ENCODE assay signal across 16 cellular contexts in the genomic region with DNA sequence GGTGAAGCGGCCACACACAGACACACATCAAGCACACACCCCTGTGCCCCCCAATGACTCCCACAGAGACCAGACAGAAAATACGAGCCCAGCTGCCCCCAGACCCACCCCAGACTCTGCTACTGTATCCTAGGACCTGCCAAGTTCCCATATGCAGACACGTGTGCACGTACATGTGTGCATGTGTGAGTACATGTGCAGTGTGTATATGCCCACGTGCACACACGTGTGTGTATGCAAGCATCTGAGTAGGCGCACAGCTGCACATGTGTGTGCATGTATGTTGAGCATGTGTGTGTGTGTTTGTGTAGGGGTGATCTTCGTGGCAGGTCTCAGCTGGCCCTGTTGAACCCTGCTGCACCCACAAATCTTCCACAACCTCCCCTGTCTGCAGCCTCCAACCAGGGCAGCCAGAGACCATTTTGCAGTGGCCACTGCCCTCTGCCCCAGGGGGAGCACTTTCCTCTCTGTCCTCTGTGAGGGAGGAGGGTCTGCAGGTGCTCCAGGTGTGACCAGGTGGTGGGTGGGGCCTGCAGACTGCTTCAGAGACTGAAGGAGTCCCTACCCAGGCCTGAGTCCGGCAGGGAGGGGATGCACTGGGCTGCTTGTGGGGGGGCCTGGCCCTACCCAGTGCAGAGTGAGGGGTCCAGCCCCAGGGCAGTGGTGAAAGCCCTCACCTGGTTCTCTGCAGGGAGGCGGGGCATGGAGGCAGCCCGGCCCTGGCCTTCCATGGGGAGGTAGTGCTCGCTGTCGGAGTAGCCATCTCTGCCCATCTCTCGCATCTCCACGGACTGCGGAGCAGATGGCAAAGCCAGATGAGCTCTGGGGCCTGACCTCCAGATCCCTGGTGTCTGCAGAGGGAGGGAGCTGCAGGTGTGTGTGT.
DNase-seq lines count a peak whose midpoint lies in the region; ATAC-seq and TF ChIP-seq lines count a peak whose summit lies in the region.
"Had no signal": no experiment of that assay in that cellular context is flagged by ENCODE, and none has a peak within 500 bp of the region (broad histone marks: within the 10 kb centered on the region; RNA-seq: fewer than 3 reads in every experiment).

No MANE protein-coding gene starts in this region.

- no peaks in the 10 kb centered on the region for H3K36me3 Mint-ChIP-seq in endothelial cell (ENCODE audit: low read depth, unreplicated experiment)
- H3K36me3 Mint-ChIP-seq in stimulated activated memory B cell treated with anti-CD40 and anti-IgM and Interleukin-4, amounts not matched to agents 10 μg/mL and 1 μg/mL and 100 μg/mL, for 72 hours, result no peaks in the 10 kb centered on the region
- H3K36me3 Mint-ChIP-seq: CD4-positive, CD25-positive, alpha-beta regulatory T cell had no signal

- no peaks in the 10 kb centered on the region for H3K4me1 Mint-ChIP-seq in endothelial cell (ENCODE audit: unreplicated experiment)
- peaks cover 65% of the 10 kb centered on the region for H3K4me1 Mint-ChIP-seq in stimulated activated memory B cell treated with anti-CD40 and anti-IgM and Interleukin-4, amounts not matched to agents 10 μg/mL and 1 μg/mL and 100 μg/mL, for 72 hours

- no peaks in the 10 kb centered on the region for H3K36me3 ChIP-seq in OCI-LY3 (replicated peaks; ENCODE audit: low read depth, low read length)
- H3K36me3 ChIP-seq: SJCRH30 had no signal

- H3K27ac Mint-ChIP-seq in endothelial cell (ENCODE audit: unreplicated experiment), result peak overlapping the region; percentile 30
- peak overlapping the region; percentile 96 for H3K27ac Mint-ChIP-seq in stimulated activated memory B cell treated with anti-CD40 and anti-IgM and Interleukin-4, amounts not matched to agents 10 μg/mL and 1 μg/mL and 100 μg/mL, for 72 hours

- H4K20me1 ChIP-seq in OCI-LY3 (ENCODE audit: insufficient read depth, low read length), result no peaks in the 10 kb centered on the region

- DNase-seq in Right ventricle myocardium inferior (ENCODE audit: missing footprints), result peak; percentile 65
- DNase-seq in Right ventricle myocardium superior, result no peak
- no peak for DNase-seq in endothelial cell (ENCODE audit: low spot score)
- no peak for DNase-seq in NCI-H226
- no peak for DNase-seq in NCI-H446 treated with DMSO at 0.1 percent for 48 hours (lab: John Stamatoyannopoulos, UW)
- DNase-seq: CD4-positive, CD25-positive, alpha-beta regulatory T cell; EL; NCI-H1417; NCI-H1930; NCI-H446; NK-92 treated with Interleukin-12 subunit alpha and Interleukin-12 subunit beta, amount 100 ng/mL, for 24 hours; OCI-M1; SJCRH30 had no signal

- peak overlapping the region; percentile 91; the same call in 1 of the 2 replicates for H3K4me2 ChIP-seq in OCI-LY3 (ENCODE audit: low read length)

- H3K9ac ChIP-seq in OCI-LY3 (ENCODE audit: low read length), result no peak overlapping the region

- H3K9me3 Mint-ChIP-seq in endothelial cell (ENCODE audit: unreplicated experiment), result no peaks in the 10 kb centered on the region
- no peaks in the 10 kb centered on the region for H3K9me3 Mint-ChIP-seq in stimulated activated memory B cell treated with anti-CD40 and anti-IgM and Interleukin-4, amounts not matched to agents 10 μg/mL and 1 μg/mL and 100 μg/mL, for 72 hours
- H3K9me3 Mint-ChIP-seq: CD4-positive, CD25-positive, alpha-beta regulatory T cell had no signal

- H3K27me3 ChIP-seq in OCI-LY3 (ENCODE audit: low read depth, low read length), result peaks cover 31% of the 10 kb centered on the region
- H3K27me3 ChIP-seq: SJCRH30 had no signal

- H3K4me1 ChIP-seq in OCI-LY3 (ENCODE audit: low read length), result peaks cover 50% of the 10 kb centered on the region
- H3K4me1 ChIP-seq: SJCRH30 had no signal

- TF ChIP-seq CTCF in OCI-LY3 (IDR thresholded peaks at IDR 0.05; ENCODE audit: low read depth, low read length) (no peak), endothelial cell (IDR thresholded peaks at IDR 0.05; ENCODE audit: unreplicated experiment) (no peak)

- no peak overlapping the region for H2AFZ ChIP-seq in OCI-LY3 (ENCODE audit: low read depth, low read length)

- H3K9me3 ChIP-seq in OCI-LY3 (ENCODE audit: insufficient read depth, low read length), result no peaks in the 10 kb centered on the region
- H3K9me3 ChIP-seq: SJCRH30 had no signal

- no peaks in the 10 kb centered on the region for H3K79me2 ChIP-seq in OCI-LY3 (ENCODE audit: low read length)

- no peak overlapping the region for H3K4me3 Mint-ChIP-seq in endothelial cell (ENCODE audit: unreplicated experiment)
- H3K4me3 Mint-ChIP-seq in stimulated activated memory B cell treated with anti-CD40 and anti-IgM and Interleukin-4, amounts not matched to agents 10 μg/mL and 1 μg/mL and 100 μg/mL, for 72 hours, result no peak overlapping the region

- no peak overlapping the region for H3K4me3 ChIP-seq in OCI-LY3 (ENCODE audit: low read length)
- H3K4me3 ChIP-seq: SJCRH30 had no signal

- peaks cover 3% of the 10 kb centered on the region for H3K27me3 Mint-ChIP-seq in endothelial cell (ENCODE audit: unreplicated experiment)
- no peaks in the 10 kb centered on the region for H3K27me3 Mint-ChIP-seq in stimulated activated memory B cell treated with anti-CD40 and anti-IgM and Interleukin-4, amounts not matched to agents 10 μg/mL and 1 μg/mL and 100 μg/mL, for 72 hours
- H3K27me3 Mint-ChIP-seq: CD4-positive, CD25-positive, alpha-beta regulatory T cell had no signal

- ATAC-seq in Right ventricle myocardium inferior (no peak), Right ventricle myocardium superior (ENCODE audit: poor library complexity) (no peak), GM19397 (IDR thresholded peaks at IDR 0.05; ENCODE audit: unreplicated experiment) (no peak)
- no peak for ATAC-seq in stimulated activated memory B cell treated with anti-CD40 and anti-IgM and Interleukin-4, amounts not matched to agents 10 μg/mL and 1 μg/mL and 100 μg/mL, for 72 hours

- no peak overlapping the region for H3K27ac ChIP-seq in OCI-LY3 (ENCODE audit: low read length)
- H3K27ac ChIP-seq: SJCRH30 had no signal

- intact Hi-C loops in Right ventricle myocardium inferior (cut with DNase I) (loop anchor here (2.0 kb wide), 1 partner anchor 43 kb away; no protein-coding TSS in a partner anchor), Right ventricle myocardium superior (cut with DNase I) (no loop called here)
